8 cellular contexts compared by ENCODE assay signal in the genomic region with DNA sequence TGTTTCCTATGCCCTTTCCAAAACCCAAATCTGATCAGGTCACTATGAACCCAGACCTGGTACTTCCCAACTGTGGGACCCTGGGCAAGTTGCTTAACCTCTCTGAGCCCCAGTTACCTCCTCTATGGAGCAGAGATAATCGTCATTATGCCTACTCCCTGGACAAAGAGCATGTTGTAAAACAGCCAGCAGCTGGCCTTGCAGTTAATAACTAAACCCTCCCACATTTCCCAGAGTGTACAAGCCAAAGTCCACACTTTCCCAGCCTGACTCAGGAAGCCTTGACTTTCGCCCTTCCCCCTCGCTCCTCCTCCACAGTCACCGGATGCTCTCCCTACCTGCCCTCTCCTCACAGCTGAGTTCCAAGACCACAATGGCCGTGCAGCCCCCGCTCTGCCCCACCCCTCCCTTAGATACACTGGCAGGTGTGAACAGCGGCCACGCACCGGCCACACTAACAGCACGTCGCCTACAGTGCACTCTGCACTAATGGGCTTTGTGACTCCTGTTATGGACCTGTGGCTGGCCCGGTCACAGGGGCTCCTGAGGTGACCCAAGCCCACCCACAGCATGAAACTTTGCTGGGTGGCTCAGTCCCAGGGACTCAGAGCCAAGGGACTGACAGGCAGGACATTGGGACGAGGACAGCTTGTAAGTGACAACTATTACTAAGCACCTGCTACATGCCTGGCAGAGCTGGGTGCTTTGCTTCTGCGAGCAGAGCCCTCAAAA. TPM values are rescaled to one million over a fixed set of nuclear protein-coding genes. Genes with fewer than 3 reads are reported as not detected.
DNase-seq lines count a peak whose midpoint lies in the region; ATAC-seq and TF ChIP-seq lines count a peak whose summit lies in the region.

No MANE protein-coding gene starts in this region.

- H3K36me3 Mint-ChIP-seq in activated T-helper 17 cell treated with anti-CD3 and anti-CD28 coated beads, Interleukin-2, amount 50 U/mL, for 72 hours (ENCODE audit: low read depth), result no peaks in the 10 kb centered on the region
- H3K36me3 Mint-ChIP-seq in stimulated activated naive B cell treated with anti-CD40 and anti-IgM and Interleukin-4, amounts not matched to agents 10 μg/mL and 1 μg/mL and 100 μg/mL, for 72 hours, result no peaks in the 10 kb centered on the region

- DNase-seq in Caki2 (ENCODE audit: low read depth) (peak; percentile 98), NCI-H69 (lab: John Stamatoyannopoulos, UW) (peak; percentile 94), esophagus muscularis mucosa (ENCODE audit: extremely low spot score) (no peak), neuronal stem cell (ENCODE audit: low spot score) (no peak), DMS79 treated with DMSO at 0.1 percent for 48 hours (lab: John Stamatoyannopoulos, UW) (no peak)
- no peak for DNase-seq in stimulated activated naive B cell treated with anti-CD40 and anti-IgM and Interleukin-4, amounts not matched to agents 10 μg/mL and 1 μg/mL and 100 μg/mL, for 72 hours

- WGBS in esophagus muscularis mucosa, result 60% methylated on average over 12 of the region's 14 CpGs
- no CpG with 5 or more reads among the region's 14 CpGs for WGBS in neuronal stem cell (ENCODE audit: extremely low coverage in 2 of 2, insufficient read length in 2 of 2, insufficient replicate concordance in 1 of 2), 2 donors

- H2BK15ac ChIP-seq in neuronal stem cell (ENCODE audit: low read length), result peak overlapping the region; percentile 76

- H3K9me3 Mint-ChIP-seq in activated T-helper 17 cell treated with anti-CD3 and anti-CD28 coated beads, Interleukin-2, amount 50 U/mL, for 72 hours, result no peaks in the 10 kb centered on the region
- H3K9me3 Mint-ChIP-seq in stimulated activated naive B cell treated with anti-CD40 and anti-IgM and Interleukin-4, amounts not matched to agents 10 μg/mL and 1 μg/mL and 100 μg/mL, for 72 hours, result no peaks in the 10 kb centered on the region

- H3K4ac ChIP-seq in neuronal stem cell (ENCODE audit: low read length), result no peak overlapping the region

- H3K4me2 ChIP-seq in neuronal stem cell (ENCODE audit: insufficient read depth, low read length, poor library complexity, severe bottlenecking), result no peak overlapping the region

- no peak for ATAC-seq in GM19395 (IDR thresholded peaks at IDR 0.05; ENCODE audit: unreplicated experiment)
- ATAC-seq in activated T-helper 17 cell treated with anti-CD3 and anti-CD28 coated beads, Interleukin-2, amount 50 U/mL, for 72 hours (replicated peaks), result no peak
- no peak for ATAC-seq in stimulated activated naive B cell treated with anti-CD40 and anti-IgM and Interleukin-4, amounts not matched to agents 10 μg/mL and 1 μg/mL and 100 μg/mL, for 72 hours (replicated peaks)

- peak overlapping the region; percentile 46 for H3K18ac ChIP-seq in neuronal stem cell (ENCODE audit: low read length)

- H3K4me3 ChIP-seq in esophagus muscularis mucosa (no peak overlapping the region), neuronal stem cell (ENCODE audit: low read length in 2 of 2) (no peak overlapping the region)

- no peak overlapping the region for H2BK5ac ChIP-seq in neuronal stem cell (ENCODE audit: low read length)

- H3K27me3 ChIP-seq in esophagus muscularis mucosa (peaks cover 0 to 65% (median 0%) of the 10 kb centered on the region in 4 donors), neuronal stem cell (ENCODE audit: control insufficient read depth in 3 of 3, insufficient read depth in 3 of 3, low read depth in 1 of 3, low read length in 3 of 3) (no peaks in the 10 kb centered on the region)

- H3K36me3 ChIP-seq in esophagus muscularis mucosa, result peaks cover 0 to 27% (median 4%) of the 10 kb centered on the region in 4 donors
- peaks cover 2 to 56% of the 10 kb centered on the region in 2 donors for H3K36me3 ChIP-seq in neuronal stem cell (replicated peaks in 1 of 2; ENCODE audit: control insufficient read depth in 2 of 2, insufficient read depth in 2 of 2, low read length in 2 of 2)

- H2BK12ac ChIP-seq in neuronal stem cell (ENCODE audit: low read length), result no peak overlapping the region

- no peak overlapping the region for H3K4me3 Mint-ChIP-seq in activated T-helper 17 cell treated with anti-CD3 and anti-CD28 coated beads, Interleukin-2, amount 50 U/mL, for 72 hours
- H3K4me3 Mint-ChIP-seq in stimulated activated naive B cell treated with anti-CD40 and anti-IgM and Interleukin-4, amounts not matched to agents 10 μg/mL and 1 μg/mL and 100 μg/mL, for 72 hours, result no peak overlapping the region

- H4K8ac ChIP-seq in neuronal stem cell (ENCODE audit: low read depth, low read length), result no peak overlapping the region

- no peaks in the 10 kb centered on the region for H3K79me1 ChIP-seq in neuronal stem cell (ENCODE audit: low read depth, low read length)

- in situ Hi-C loops in Caki2 (cut with HindIII; ENCODE audit: low pct_unique_long_range_greater_than_20kb, low sequenced_read_pairs), result no loop called here

- peak overlapping the region; percentile 6 to 68 (median 59) for H3K27ac ChIP-seq in esophagus muscularis mucosa (replicated peaks in 1 of 4)
- no peak overlapping the region for H3K27ac ChIP-seq in neuronal stem cell (replicated peaks; ENCODE audit: low read length)

- H3K9me3 ChIP-seq in esophagus muscularis mucosa, result no peaks in the 10 kb centered on the region
- H3K9me3 ChIP-seq in neuronal stem cell (replicated peaks in 1 of 2; ENCODE audit: control insufficient read depth in 2 of 2, insufficient read depth in 1 of 2, low read depth in 1 of 2, low read length in 2 of 2), result peaks cover 0 to 2% of the 10 kb centered on the region in 2 donors

- H2AFZ ChIP-seq in neuronal stem cell (ENCODE audit: low read length), result no peak overlapping the region

- H3K23ac ChIP-seq in neuronal stem cell (ENCODE audit: low read depth, low read length, poor library complexity), result no peak overlapping the region

- H3K4me1 Mint-ChIP-seq in activated T-helper 17 cell treated with anti-CD3 and anti-CD28 coated beads, Interleukin-2, amount 50 U/mL, for 72 hours, result peaks cover 6% of the 10 kb centered on the region
- H3K4me1 Mint-ChIP-seq in stimulated activated naive B cell treated with anti-CD40 and anti-IgM and Interleukin-4, amounts not matched to agents 10 μg/mL and 1 μg/mL and 100 μg/mL, for 72 hours, result peaks cover 3 to 8% of the 10 kb centered on the region in 2 donors

- H4K91ac ChIP-seq in neuronal stem cell (ENCODE audit: low read depth, low read length, poor library complexity), result no peak overlapping the region

- H3K27ac Mint-ChIP-seq in activated T-helper 17 cell treated with anti-CD3 and anti-CD28 coated beads, Interleukin-2, amount 50 U/mL, for 72 hours, result no peak overlapping the region
- no peak overlapping the region for H3K27ac Mint-ChIP-seq in stimulated activated naive B cell treated with anti-CD40 and anti-IgM and Interleukin-4, amounts not matched to agents 10 μg/mL and 1 μg/mL and 100 μg/mL, for 72 hours

- no peak overlapping the region for H3K9ac ChIP-seq in neuronal stem cell (ENCODE audit: low read depth, low read length, poor library complexity)

- H3K27me3 Mint-ChIP-seq in activated T-helper 17 cell treated with anti-CD3 and anti-CD28 coated beads, Interleukin-2, amount 50 U/mL, for 72 hours, result peaks cover 4% of the 10 kb centered on the region
- peaks cover 42 to 54% of the 10 kb centered on the region in 2 donors for H3K27me3 Mint-ChIP-seq in stimulated activated naive B cell treated with anti-CD40 and anti-IgM and Interleukin-4, amounts not matched to agents 10 μg/mL and 1 μg/mL and 100 μg/mL, for 72 hours

- peak overlapping the region; percentile 49 for H2AK5ac ChIP-seq in neuronal stem cell (ENCODE audit: low read depth, low read length)

- TF ChIP-seq EP300 in esophagus muscularis mucosa (IDR thresholded peaks at IDR 0.05), result no peak

- no peak overlapping the region for H2BK120ac ChIP-seq in neuronal stem cell (ENCODE audit: low read depth, low read length)

- peaks cover 40 to 53% (median 44%) of the 10 kb centered on the region in 4 donors for H3K4me1 ChIP-seq in esophagus muscularis mucosa
- H3K4me1 ChIP-seq in neuronal stem cell (ENCODE audit: control insufficient read depth in 2 of 2, insufficient read depth in 1 of 2, low read depth in 1 of 2, low read length in 2 of 2), result peaks cover 15 to 16% of the 10 kb centered on the region in 2 donors

- intact Hi-C loops in esophagus muscularis mucosa (cut with DNase I), result no loop called here

- TF ChIP-seq POLR2A in esophagus muscularis mucosa (IDR thresholded peaks at IDR 0.05; ENCODE audit: low read depth), result no peak

- no peak overlapping the region for H3K14ac ChIP-seq in neuronal stem cell (ENCODE audit: low read length)

- no peak for TF ChIP-seq CTCF in esophagus muscularis mucosa (IDR thresholded peaks at IDR 0.05)

RNA-seq across cellular contexts. Expression of a gene that starts 15.6 kb away (rescaled TPM):
- 0.46 and 0.54 TPM in 2 replicates for total RNA-seq in Caki2 (2014; rRNA removed; shearing (Covaris generic); ENCODE audit: low replicate concordance)
- total RNA-seq in esophagus muscularis mucosa, result 10 to 100 TPM in 3 of 4 donors, 1 to 10 TPM in 1; 7.5 to 23.1 (median 18.5) TPM
- polyA plus RNA-seq in neuronal stem cell (2013, experiment 1 of 2), result 10.5 TPM
- 8.0 TPM for polyA plus RNA-seq in neuronal stem cell (2013, experiment 2 of 2)
- total RNA-seq in activated T-helper 17 cell treated with anti-CD3 and anti-CD28 coated beads, Interleukin-2, amount 50 U/mL, for 72 hours, result 100 to 1,000 TPM; 170 to 245 TPM

RNA-seq across cellular contexts. Expression of a gene that starts 17.4 kb away (rescaled TPM):
- total RNA-seq in Caki2 (2014; rRNA removed; shearing (Covaris generic); ENCODE audit: low replicate concordance), result 47.3 and 58.6 TPM in 2 replicates
- 10 to 100 TPM in 2 of 4 donors, 1 to 10 TPM in 2; 6.0 to 15.3 (median 8.8) TPM for total RNA-seq in esophagus muscularis mucosa
- 4.2 TPM for polyA plus RNA-seq in neuronal stem cell (2013, experiment 1 of 2)
- polyA plus RNA-seq in neuronal stem cell (2013, experiment 2 of 2), result 4.3 TPM
- under 1 TPM in 1 of 2 donors, not detected in 1; 0.09 TPM for total RNA-seq in activated T-helper 17 cell treated with anti-CD3 and anti-CD28 coated beads, Interleukin-2, amount 50 U/mL, for 72 hours

RNA-seq across cellular contexts. Expression of a gene that starts 58.5 kb away (rescaled TPM):
- total RNA-seq in Caki2 (2014; rRNA removed; shearing (Covaris generic); ENCODE audit: low replicate concordance), result 8.9 and 9.1 TPM in 2 replicates
- 10 to 100 TPM; 19.9 to 38.1 (median 36.7) TPM for total RNA-seq in esophagus muscularis mucosa
- polyA plus RNA-seq in neuronal stem cell (2013, experiment 1 of 2), result 16.9 TPM
- 16.2 TPM for polyA plus RNA-seq in neuronal stem cell (2013, experiment 2 of 2)
- total RNA-seq in activated T-helper 17 cell treated with anti-CD3 and anti-CD28 coated beads, Interleukin-2, amount 50 U/mL, for 72 hours, result 1 to 10 TPM; 1.0 to 2.3 TPM

Comparison
In these comparisons a context has a peak if more than half of its experiments do, and no peak if none do; other contexts are left out.
1. DNase-seq: peak in Caki2 (single experiment) and NCI-H69 (single experiment); none in esophagus muscularis mucosa (single experiment), neuronal stem cell (single experiment), DMS79 treated with DMSO at 0.1 percent for 48 hours (single experiment) and stimulated activated naive B cell treated with anti-CD40 and anti-IgM and Interleukin-4, amounts not matched to agents 10 μg/mL and 1 μg/mL and 100 μg/mL, for 72 hours (single experiment).
2. RNA of a gene that starts 15.6 kb away (total RNA-seq): 170 to 245 TPM in activated T-helper 17 cell treated with anti-CD3 and anti-CD28 coated beads, Interleukin-2, amount 50 U/mL, for 72 hours; 7.5 to 23.1 TPM in esophagus muscularis mucosa and 0.46 to 0.54 TPM in Caki2; every median in the first group is over 4 times any median in the second.
3. RNA of a gene that starts 17.4 kb away (total RNA-seq): 47.3 to 58.6 TPM in Caki2 and 6.0 to 15.3 TPM in esophagus muscularis mucosa; 0.09 TPM in activated T-helper 17 cell treated with anti-CD3 and anti-CD28 coated beads, Interleukin-2, amount 50 U/mL, for 72 hours; every median in the first group is over 4 times any median in the second.